ENCODE assay signal across 8 cellular contexts in genomic region chr2:236168110-236169067, GRCh38. TPM values are rescaled to one million over a fixed set of nuclear protein-coding genes. Genes with fewer than 3 reads are reported as not detected.
DNase-seq lines count a peak whose midpoint lies in the region; ATAC-seq and TF ChIP-seq lines count a peak whose summit lies in the region.

GBX2 (minus strand) TSS chr2:236168386; CDS start chr2:236167971, 415 bp downstream.

- H3K36me3 ChIP-seq in psoas muscle (ENCODE audit: insufficient read depth in 1 of 2, low read depth in 1 of 2): no peaks in the 10 kb centered on the region

- H3K4me3 ChIP-seq in foreskin fibroblast (ENCODE audit: low read depth in 1 of 2, low read length in 2 of 2) (peak within 1 kb of the TSS in 1 of 2 donors; percentile 16), psoas muscle (peak within 1 kb of the TSS; percentile 62)

- DNase-seq in AG08395 (ENCODE audit: low spot score) (peak; percentile 75), HEK293T (ENCODE audit: extremely low spot score) (peak; percentile 90), SK-MEL-5 (ENCODE audit: low read depth, low spot score) (peak; percentile 63), foreskin fibroblast (peak; percentile 47 to 64), psoas muscle (peak in 1 of 2 donors; percentile 69)

- peaks cover 24% of the 10 kb centered on the region for H3K4me1 ChIP-seq in psoas muscle

- no peaks in the 10 kb centered on the region for H3K9me3 ChIP-seq in psoas muscle

- no peak within 1 kb of the TSS for H3K27ac ChIP-seq in psoas muscle

- WGBS in psoas muscle, 3 donors: 2 to 3% (median 3%) methylated on average over 70 to 105 of the region's 105 CpGs

- ATAC-seq in psoas muscle (peak; percentile 60 to 86 (median 78)), GM19351 (IDR thresholded peaks at IDR 0.05; ENCODE audit: unreplicated experiment) (no peak), GM18873 (IDR thresholded peaks at IDR 0.05; ENCODE audit: low FRiP score, unreplicated experiment) (no peak), HG02938 (IDR thresholded peaks at IDR 0.05; ENCODE audit: unreplicated experiment) (no peak)

- intact Hi-C loops in psoas muscle (cut with DNase I): no loop called here

- in situ Hi-C loops in SK-MEL-5 (cut with HindIII; ENCODE audit: low pct_unique_long_range_greater_than_20kb, low sequenced_read_pairs): no loop called here

- TF ChIP-seq CTCF in foreskin fibroblast (IDR thresholded peaks at IDR 0.05; ENCODE audit: low read depth, low read length): no peak
- TF ChIP-seq CTCF in psoas muscle (IDR thresholded peaks at IDR 0.05): no peak

- CTCF ChIA-PET in HEK293T (lab: Yijun Ruan, JAX): no interaction called here

- peaks cover 3 to 100% (median 67%) of the 10 kb centered on the region in 3 donors for H3K27me3 ChIP-seq in psoas muscle (ENCODE audit: insufficient read depth in 3 of 3, low read length in 2 of 3)

- POLR2A ChIA-PET in HEK293T (lab: Yijun Ruan, JAX): interaction anchor here (1.1 kb wide), 1 partner anchor 9 kb away, joined by 5 read pairs; no protein-coding TSS in a partner anchor

TF ChIP-seq in HEK293T, 16 proteins besides CTCF, POLR2A, EP300 and RAD21:
- TF ChIP-seq HDGF (IDR thresholded peaks at IDR 0.05; ENCODE audit: borderline replicate concordance): no peak
- peak; percentile 92 for TF ChIP-seq L3MBTL2 (conservative IDR thresholded peaks at IDR 0.05)
- no peak for TF ChIP-seq PKNOX1 (IDR thresholded peaks at IDR 0.05)

RNA-seq across cellular contexts. Expression of gene GBX2, which starts in this region (rescaled TPM):
- 1.2 TPM in 2 replicates for total RNA-seq in SK-MEL-5 (2014; rRNA removed; shearing (Covaris generic))
- polyA plus RNA-seq in SK-MEL-5 (2015; cell fraction: cytosol; rRNA removed): 0.33 and 2.4 TPM in 2 replicates
- 1.2 TPM in 1 of 2 replicates, not detected in the other for polyA plus RNA-seq in SK-MEL-5 (2015; cell fraction: nucleus; rRNA removed)
- not detected for total RNA-seq in psoas muscle
- polyA plus RNA-seq in psoas muscle: not detected

Comparison
In these comparisons a context has a peak if more than half of its experiments do, and no peak if none do; other contexts are left out.
1. Peak in ATAC-seq and H3K4me3 ChIP-seq in psoas muscle; RNA of the gene not detected or under 1 TPM.